16 cellular contexts compared by ENCODE assay signal in the genomic region with DNA sequence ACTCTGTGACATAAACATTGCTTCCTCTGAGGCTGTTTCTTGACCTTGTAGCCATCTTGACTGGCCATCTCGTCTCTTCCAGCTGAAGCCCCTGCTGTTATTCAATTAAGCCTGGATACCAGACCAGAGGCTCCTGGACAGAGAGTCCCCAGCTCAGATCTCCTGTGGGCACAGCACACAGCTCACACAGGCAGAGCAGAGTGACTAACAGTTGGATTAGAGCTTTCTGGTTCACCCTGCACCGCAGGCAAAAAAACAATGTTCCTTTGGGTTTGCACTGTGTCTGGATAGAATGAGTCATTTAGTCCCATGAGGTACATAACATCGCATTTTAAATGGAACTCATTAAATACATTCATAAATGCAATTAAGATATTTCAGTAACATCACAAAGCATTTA. TPM values are rescaled to one million over a fixed set of nuclear protein-coding genes. Genes with fewer than 3 reads are reported as not detected.
A peak's percentile ranks its signal among the peaks of the same experiment; 100 is the strongest.
DNase-seq lines count a peak whose midpoint lies in the region; ATAC-seq, FAIRE-seq and TF ChIP-seq lines count a peak whose summit lies in the region.
"Had no signal": no experiment of that assay in that cellular context is flagged by ENCODE, and none has a peak within 500 bp of the region (broad histone marks: within the 10 kb centered on the region; RNA-seq: fewer than 3 reads in every experiment).

No MANE protein-coding gene starts in this region.

- TF ChIP-seq POLR2A in prostate gland (IDR thresholded peaks at IDR 0.05) = no peak

- peak overlapping the region; percentile 11 for H2AFZ ChIP-seq in fibroblast of lung (ENCODE audit: low read length)

- H3K27ac ChIP-seq in SJSA1 = no peak overlapping the region
- no peak overlapping the region for H3K27ac ChIP-seq in fibroblast of lung (ENCODE audit: insufficient read depth, low read length)
- H3K27ac ChIP-seq in prostate gland = no peak overlapping the region
- no peak overlapping the region for H3K27ac ChIP-seq in small intestine (ENCODE audit: low read depth in 1 of 2, low read length in 1 of 2)

- TF ChIP-seq CTCF in fibroblast of lung (conservative IDR thresholded peaks at IDR 0.05 in 1 of 2, IDR thresholded peaks at IDR 0.05 in 1 of 2; ENCODE audit: low read depth in 1 of 2, low read length in 2 of 2) (no peak), prostate gland (IDR thresholded peaks at IDR 0.05) (no peak)

- no peaks in the 10 kb centered on the region for H3K4me1 Mint-ChIP-seq in activated naive CD8-positive, alpha-beta T cell treated with anti-CD3 and anti-CD28 coated beads, Interleukin-2, amount 50 U/mL, for 24 hours
- H3K4me1 Mint-ChIP-seq: stimulated activated naive CD8-positive, alpha-beta T cell treated with anti-CD3 and anti-CD28 coated beads, Interleukin-15, amount 100 ng/mL, for 72 hours had no signal

- no peaks in the 10 kb centered on the region for H4K20me1 ChIP-seq in fibroblast of lung (ENCODE audit: control insufficient read depth, extremely low read depth, insufficient read depth, low read length)

- no peak overlapping the region for H3K9ac ChIP-seq in fibroblast of lung (ENCODE audit: insufficient read depth, low read length)

- intact Hi-C loops in prostate gland (cut with DNase I) = no loop called here

- peak; percentile 17 for DNase-seq in GM03348 (ENCODE audit: low spot score)
- DNase-seq in SJSA1 (ENCODE audit: low read depth in 1 of 2, low spot score in 2 of 2) = peak; percentile 64 to 68
- DNase-seq in fibroblast of lung (ENCODE audit: low read depth in 2 of 2) = peak; percentile 77 to 87
- DNase-seq in prostate gland (ENCODE audit: low spot score) = peak; percentile 14
- DNase-seq in activated naive CD8-positive, alpha-beta T cell treated with anti-CD3 and anti-CD28 coated beads, Interleukin-2, amount 50 U/mL, for 24 hours = no peak
- DNase-seq in small intestine = no peak
- DNase-seq: activated CD4-positive, CD25-positive, alpha-beta regulatory T cell treated with anti-CD3 and anti-CD28 coated beads, Interleukin-2, amount 50 U/mL, for 72 hours; activated effector memory CD4-positive, alpha-beta T cell treated with Interleukin-2 at 50 U/mL for 16 hours; COR-L47; KBM-7; NCI-H2171; stimulated activated CD4-positive, alpha-beta T cell treated with anti-CD3 and anti-CD28 coated beads, Interleukin-2, amount 100 ng/mL, for 24 hours; stimulated activated naive CD8-positive, alpha-beta T cell treated with anti-CD3 and anti-CD28 coated beads, Interleukin-15, amount 100 ng/mL, for 72 hours had no signal

- H3K9me3 Mint-ChIP-seq in activated naive CD8-positive, alpha-beta T cell treated with anti-CD3 and anti-CD28 coated beads, Interleukin-2, amount 50 U/mL, for 24 hours = no peaks in the 10 kb centered on the region

- H3K4me1 ChIP-seq in SJSA1 (replicated peaks) (peaks cover 22% of the 10 kb centered on the region), fibroblast of lung (ENCODE audit: control insufficient read depth, extremely low read depth, insufficient read depth, low read length) (no peaks in the 10 kb centered on the region), prostate gland (replicated peaks) (no peaks in the 10 kb centered on the region), small intestine (ENCODE audit: control insufficient read depth in 2 of 2, insufficient read depth in 1 of 2, low read depth in 1 of 2, low read length in 1 of 2) (no peaks in the 10 kb centered on the region)

- H3K36me3 ChIP-seq in SJSA1 = no peaks in the 10 kb centered on the region
- H3K36me3 ChIP-seq in fibroblast of lung (ENCODE audit: control insufficient read depth, insufficient read depth, low read length) = no peaks in the 10 kb centered on the region
- no peaks in the 10 kb centered on the region for H3K36me3 ChIP-seq in prostate gland
- no peaks in the 10 kb centered on the region for H3K36me3 ChIP-seq in small intestine (ENCODE audit: control insufficient read depth in 2 of 2, insufficient read depth in 2 of 2, low read length in 2 of 2)

- H3K27me3 ChIP-seq in SJSA1 (replicated peaks) = no peaks in the 10 kb centered on the region
- H3K27me3 ChIP-seq in fibroblast of lung (ENCODE audit: control insufficient read depth, insufficient read depth, low read length) = no peaks in the 10 kb centered on the region
- no peaks in the 10 kb centered on the region for H3K27me3 ChIP-seq in prostate gland (replicated peaks; ENCODE audit: insufficient read depth)
- H3K27me3 ChIP-seq in small intestine (ENCODE audit: control insufficient read depth in 2 of 2, insufficient read depth in 2 of 2, low read length in 2 of 2) = peaks cover 0 to 2% of the 10 kb centered on the region in 2 donors

- H3K4me3 ChIP-seq in SJSA1 = no peak overlapping the region
- no peak overlapping the region for H3K4me3 ChIP-seq in fibroblast of lung (replicated peaks in 1 of 4; ENCODE audit: control extremely low read depth in 1 of 4, insufficient read depth in 1 of 4, low read depth in 3 of 4, low read length in 4 of 4)
- H3K4me3 ChIP-seq in prostate gland = no peak overlapping the region
- no peak overlapping the region for H3K4me3 ChIP-seq in small intestine (ENCODE audit: low read depth in 1 of 2, low read length in 2 of 2)

- no peaks in the 10 kb centered on the region for H3K27me3 Mint-ChIP-seq in activated naive CD8-positive, alpha-beta T cell treated with anti-CD3 and anti-CD28 coated beads, Interleukin-2, amount 50 U/mL, for 24 hours
- H3K27me3 Mint-ChIP-seq: stimulated activated naive CD8-positive, alpha-beta T cell treated with anti-CD3 and anti-CD28 coated beads, Interleukin-15, amount 100 ng/mL, for 72 hours had no signal

- no peaks in the 10 kb centered on the region for H3K79me2 ChIP-seq in fibroblast of lung (ENCODE audit: control insufficient read depth, insufficient read depth, low read length)

- no peak overlapping the region for H3K4me3 Mint-ChIP-seq in activated naive CD8-positive, alpha-beta T cell treated with anti-CD3 and anti-CD28 coated beads, Interleukin-2, amount 50 U/mL, for 24 hours
- H3K4me3 Mint-ChIP-seq: stimulated activated naive CD8-positive, alpha-beta T cell treated with anti-CD3 and anti-CD28 coated beads, Interleukin-15, amount 100 ng/mL, for 72 hours had no signal

- H3K9me3 ChIP-seq in SJSA1 (replicated peaks) (no peaks in the 10 kb centered on the region), fibroblast of lung (ENCODE audit: control insufficient read depth, insufficient read depth, low read depth, low read length) (no peaks in the 10 kb centered on the region), prostate gland (no peaks in the 10 kb centered on the region), small intestine (ENCODE audit: control insufficient read depth, low read depth) (no peaks in the 10 kb centered on the region)

- no peaks in the 10 kb centered on the region for H3K36me3 Mint-ChIP-seq in activated naive CD8-positive, alpha-beta T cell treated with anti-CD3 and anti-CD28 coated beads, Interleukin-2, amount 50 U/mL, for 24 hours (ENCODE audit: low read depth)

- H3K4me2 ChIP-seq in fibroblast of lung (ENCODE audit: extremely low read depth, insufficient read depth, low read length) = no peak overlapping the region

- whole genome bisulfite sequencing in prostate gland = 44% methylated on average over 3 of the region's 3 CpGs
- 77 to 82% (median 79%) methylated on average over 3 of the region's 3 CpGs for WGBS in small intestine, 3 donors

- no peak for FAIRE-seq in small intestine (lab: Jason Lieb, UNC)
- FAIRE-seq: keratinocyte had no signal

- no peak overlapping the region for H3K27ac Mint-ChIP-seq in activated naive CD8-positive, alpha-beta T cell treated with anti-CD3 and anti-CD28 coated beads, Interleukin-2, amount 50 U/mL, for 24 hours
- H3K27ac Mint-ChIP-seq: stimulated activated naive CD8-positive, alpha-beta T cell treated with anti-CD3 and anti-CD28 coated beads, Interleukin-15, amount 100 ng/mL, for 72 hours had no signal

- no peak for ATAC-seq in HG03135 (IDR thresholded peaks at IDR 0.05; ENCODE audit: unreplicated experiment)
- ATAC-seq in activated naive CD8-positive, alpha-beta T cell treated with anti-CD3 and anti-CD28 coated beads, Interleukin-2, amount 50 U/mL, for 24 hours = no peak
- ATAC-seq in GM21723 (IDR thresholded peaks at IDR 0.05; ENCODE audit: unreplicated experiment) = no peak
- ATAC-seq: stimulated activated naive CD8-positive, alpha-beta T cell treated with anti-CD3 and anti-CD28 coated beads, Interleukin-15, amount 100 ng/mL, for 72 hours had no signal

RNA-seq across cellular contexts. Expression of a gene that starts 33.4 kb away (rescaled TPM):
- total RNA-seq in SJSA1 (2014; rRNA removed; shearing (Covaris generic)) = not detected in 2 replicates
- under 0.01 TPM in 2 replicates for total RNA-seq in fibroblast of lung
- 0.01 TPM in 2 replicates for polyA plus RNA-seq in fibroblast of lung
- 0.01 TPM in 1 of 2 replicates, not detected in the other for polyA plus RNA-seq in fibroblast of lung (2012)
- polyA minus RNA-seq in fibroblast of lung (ENCODE audit: low replicate concordance) = not detected in 2 replicates
- under 1 TPM in 1 of 2 donors, not detected in 1; 0.74 TPM for total RNA-seq in prostate gland
- polyA plus RNA-seq in small intestine = under 1 TPM in 1 of 3 donors, not detected in 2; under 0.01 TPM
- polyA plus RNA-seq: keratinocyte had no signal

Comparison
In these comparisons a context has a peak if more than half of its experiments do, and no peak if none do; other contexts are left out.
1. DNase-seq: peak in GM03348 (single experiment), SJSA1 (2 of 2), fibroblast of lung (2 of 2) and prostate gland (single experiment); none in activated naive CD8-positive, alpha-beta T cell treated with anti-CD3 and anti-CD28 coated beads, Interleukin-2, amount 50 U/mL, for 24 hours (single experiment) and small intestine (single experiment).